In genomic region chr15:26632500-26632899, GRCh38 we compare ENCODE assay signal across 18 cellular contexts.
DNase-seq lines count a peak whose midpoint lies in the region; ATAC-seq and TF ChIP-seq lines count a peak whose summit lies in the region.
"Had no signal": no experiment of that assay in that cellular context is flagged by ENCODE, and none has a peak within 500 bp of the region (broad histone marks: within the 10 kb centered on the region; RNA-seq: fewer than 3 reads in every experiment).

No MANE protein-coding gene starts in this region.

- H3K4me1 ChIP-seq in lower lobe of right lung = no peaks in the 10 kb centered on the region
- H3K4me1 ChIP-seq: BLaER1 treated with 17β-estradiol and CSF1 and Interleukin-3, amounts not matched to agents 10 nM and 100 nM had no signal

- H3K4me3 ChIP-seq in SU-DHL-6 (ENCODE audit: insufficient read depth, low read length, poor library complexity, severe bottlenecking) = no peak overlapping the region
- no peak overlapping the region for H3K4me3 ChIP-seq in lower lobe of right lung
- H3K4me3 ChIP-seq: BLaER1 treated with 17β-estradiol and CSF1 and Interleukin-3, amounts not matched to agents 10 nM and 100 nM had no signal

- H3K27ac ChIP-seq in SU-DHL-6 (ENCODE audit: low read depth, low read length) = peak overlapping the region; percentile 91
- H3K27ac ChIP-seq in lower lobe of right lung = no peak overlapping the region
- H3K27ac ChIP-seq: BLaER1 treated with 17β-estradiol and CSF1 and Interleukin-3, amounts not matched to agents 10 nM and 100 nM had no signal

- no peaks in the 10 kb centered on the region for H3K9me3 ChIP-seq in SU-DHL-6 (ENCODE audit: insufficient read depth, low read length)
- H3K9me3 ChIP-seq in lower lobe of right lung = no peaks in the 10 kb centered on the region

- peaks cover 26% of the 10 kb centered on the region for H3F3A ChIP-seq in SU-DHL-6 (ENCODE audit: insufficient read depth)

- no peaks in the 10 kb centered on the region for H3K27me3 ChIP-seq in SU-DHL-6 (ENCODE audit: low read length)
- H3K27me3 ChIP-seq in lower lobe of right lung (ENCODE audit: low read depth) = no peaks in the 10 kb centered on the region
- H3K27me3 ChIP-seq: BLaER1 treated with 17β-estradiol and CSF1 and Interleukin-3, amounts not matched to agents 10 nM and 100 nM had no signal

- DNase-seq in NCI-H2171 treated with DMSO at 0.1 percent for 48 hours (lab: John Stamatoyannopoulos, UW) = peak; percentile 23
- DNase-seq in NCI-H2171 (lab: John Stamatoyannopoulos, UW) = no peak
- DNase-seq in lower lobe of right lung = no peak
- no peak for DNase-seq in stimulated activated CD4-positive, alpha-beta T cell treated with anti-CD3 and anti-CD28 coated beads, Interleukin-4, amount 100 ng/mL, for 4 hours
- DNase-seq in type B pancreatic cell (ENCODE audit: extremely low spot score, unreplicated experiment) = no peak
- DNase-seq: CD8-positive, alpha-beta T cell; DND-41; IMR-90; NCI-H187; NCI-H446; NCI-H748 treated with DMSO at 0.1 percent for 48 hours; PC-3; RPMI8226; SHP77 treated with DMSO at 0.1 percent for 48 hours had no signal

- H3K36me3 ChIP-seq in SU-DHL-6 (ENCODE audit: low read length) (no peaks in the 10 kb centered on the region), lower lobe of right lung (no peaks in the 10 kb centered on the region)
- H3K36me3 ChIP-seq: BLaER1 treated with 17β-estradiol and CSF1 and Interleukin-3, amounts not matched to agents 10 nM and 100 nM had no signal

- H3K9me2 ChIP-seq in SU-DHL-6 (replicated peaks; ENCODE audit: insufficient read depth, low read length) = no peaks in the 10 kb centered on the region

- H3K27ac Mint-ChIP-seq in type B pancreatic cell = no peak overlapping the region
- H3K27ac Mint-ChIP-seq: CD8-positive, alpha-beta T cell had no signal

- intact Hi-C loops in lower lobe of right lung (cut with DNase I) = no loop called here

- H4K20me1 ChIP-seq in SU-DHL-6 (ENCODE audit: low read depth, low read length) = no peaks in the 10 kb centered on the region
- H4K20me1 ChIP-seq: BLaER1 treated with 17β-estradiol and CSF1 and Interleukin-3, amounts not matched to agents 10 nM and 100 nM had no signal

- peak overlapping the region; percentile 39 for H3K9ac ChIP-seq in SU-DHL-6 (ENCODE audit: low read length)
- H3K9ac ChIP-seq: BLaER1 treated with 17β-estradiol and CSF1 and Interleukin-3, amounts not matched to agents 10 nM and 100 nM had no signal

- no peak overlapping the region for H3K4me3 Mint-ChIP-seq in type B pancreatic cell
- H3K4me3 Mint-ChIP-seq: CD8-positive, alpha-beta T cell had no signal

- peaks cover 5% of the 10 kb centered on the region for H3K4me1 Mint-ChIP-seq in type B pancreatic cell (ENCODE audit: unreplicated experiment)

- no peaks in the 10 kb centered on the region for H3K36me3 Mint-ChIP-seq in type B pancreatic cell
- H3K36me3 Mint-ChIP-seq: CD8-positive, alpha-beta T cell had no signal

- H3K4me2 ChIP-seq in SU-DHL-6 (ENCODE audit: low read depth, low read length, poor library complexity, severe bottlenecking) = peak overlapping the region; percentile 55
- H3K4me2 ChIP-seq: BLaER1 treated with 17β-estradiol and CSF1 and Interleukin-3, amounts not matched to agents 10 nM and 100 nM had no signal

- H3K9me3 Mint-ChIP-seq in type B pancreatic cell = peaks cover under 1% of the 10 kb centered on the region

- H3K79me2 ChIP-seq in SU-DHL-6 (ENCODE audit: insufficient read depth, low read length) = peaks cover 6% of the 10 kb centered on the region; the same call in 1 of the 2 replicates

- TF ChIP-seq CTCF in SU-DHL-6 (IDR thresholded peaks at IDR 0.05; ENCODE audit: insufficient read depth, low read length, poor library complexity, severe bottlenecking) (no peak), lower lobe of right lung (IDR thresholded peaks at IDR 0.05) (no peak), type B pancreatic cell (conservative IDR thresholded peaks at IDR 0.05) (no peak)

- peak overlapping the region; percentile 23 for H2AFZ ChIP-seq in SU-DHL-6 (ENCODE audit: low read depth, low read length, severe bottlenecking)

- H3K27me3 Mint-ChIP-seq in type B pancreatic cell = peaks cover 6% of the 10 kb centered on the region

- ATAC-seq in lower lobe of right lung (peak; percentile 25 to 34), HG03354 (IDR thresholded peaks at IDR 0.05; ENCODE audit: poor library complexity, severe bottlenecking, unreplicated experiment) (no peak)
- ATAC-seq: CD8-positive, alpha-beta T cell; PC-3; SK-N-SH treated with all-trans-retinoic acid at 6 μM for 48 hours had no signal
